Comparison of ENCODE assay signal across 2 cellular contexts in genomic region chr4:40419231-40419912, GRCh38.
TF ChIP-seq lines count a peak whose summit lies in the region.

No MANE protein-coding gene starts in this region.

TF ChIP-seq in A549, 52 proteins besides CTCF, POLR2A, EP300 and RAD21 (continued from another document):
- TF ChIP-seq PBX3 (IDR thresholded peaks at IDR 0.05) (no peak), CHD2 (IDR thresholded peaks at IDR 0.05; ENCODE audit: low read length, partially characterized antibody) (no peak)

TF ChIP-seq in HepG2, 621 proteins besides CTCF, POLR2A, EP300 and RAD21 (continued from another document and continues in another):
- TF ChIP-seq DNMT3B (CRISPR knock-in tag; conservative IDR thresholded peaks at IDR 0.05) = no peak
- TF ChIP-seq XRCC5 (optimal IDR thresholded peaks at IDR 0.05; ENCODE audit: low read length) = no peak
- TF ChIP-seq GFI1 (CRISPR knock-in tag; IDR thresholded peaks at IDR 0.05; ENCODE audit: borderline replicate concordance) = peak; percentile 92
- TF ChIP-seq ZNF550 (CRISPR knock-in tag; IDR thresholded peaks at IDR 0.05; ENCODE audit: borderline replicate concordance) = no peak
- no peak for TF ChIP-seq CERS6 (CRISPR knock-in tag; IDR thresholded peaks at IDR 0.05)
- TF ChIP-seq ZNF720 (CRISPR knock-in tag; IDR thresholded peaks at IDR 0.05) = no peak
- TF ChIP-seq CREB1 (IDR thresholded peaks at IDR 0.05) = no peak
- TF ChIP-seq CREB1 (CRISPR knock-in tag; IDR thresholded peaks at IDR 0.05) = no peak
- TF ChIP-seq DMAP1 (CRISPR knock-in tag; IDR thresholded peaks at IDR 0.05) = no peak
- no peak for TF ChIP-seq ZNF446 (CRISPR knock-in tag; IDR thresholded peaks at IDR 0.05)
- TF ChIP-seq, protein P1, sequence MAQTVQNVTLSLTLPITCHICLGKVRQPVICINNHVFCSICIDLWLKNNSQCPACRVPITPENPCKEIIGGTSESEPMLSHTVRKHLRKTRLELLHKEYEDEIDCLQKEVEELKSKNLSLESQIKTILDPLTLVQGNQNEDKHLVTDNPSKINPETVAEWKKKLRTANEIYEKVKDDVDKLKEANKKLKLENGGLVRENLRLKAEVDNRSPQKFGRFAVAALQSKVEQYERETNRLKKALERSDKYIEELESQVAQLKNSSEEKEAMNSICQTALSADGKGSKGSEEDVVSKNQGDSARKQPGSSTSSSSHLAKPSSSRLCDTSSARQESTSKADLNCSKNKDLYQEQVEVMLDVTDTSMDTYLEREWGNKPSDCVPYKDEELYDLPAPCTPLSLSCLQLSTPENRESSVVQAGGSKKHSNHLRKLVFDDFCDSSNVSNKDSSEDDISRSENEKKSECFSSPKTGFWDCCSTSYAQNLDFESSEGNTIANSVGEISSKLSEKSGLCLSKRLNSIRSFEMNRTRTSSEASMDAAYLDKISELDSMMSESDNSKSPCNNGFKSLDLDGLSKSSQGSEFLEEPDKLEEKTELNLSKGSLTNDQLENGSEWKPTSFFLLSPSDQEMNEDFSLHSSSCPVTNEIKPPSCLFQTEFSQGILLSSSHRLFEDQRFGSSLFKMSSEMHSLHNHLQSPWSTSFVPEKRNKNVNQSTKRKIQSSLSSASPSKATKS (CRISPR knock-in tag; IDR thresholded peaks at IDR 0.05) = peak; percentile 86; the same call in 1 of the 2 replicates
- TF ChIP-seq FOXM1 (CRISPR knock-in tag; IDR thresholded peaks at IDR 0.05) = no peak
- no peak for TF ChIP-seq ZNF33A (CRISPR knock-in tag; IDR thresholded peaks at IDR 0.05; ENCODE audit: borderline replicate concordance)
- TF ChIP-seq NR2F6 (IDR thresholded peaks at IDR 0.05) = no peak
- TF ChIP-seq NR2F6 (CRISPR knock-in tag; IDR thresholded peaks at IDR 0.05) = no peak
- no peak for TF ChIP-seq AGO2 (optimal IDR thresholded peaks at IDR 0.05; ENCODE audit: low read depth, low read length)
- TF ChIP-seq ZBTB49 (CRISPR knock-in tag; IDR thresholded peaks at IDR 0.05; ENCODE audit: borderline replicate concordance) = no peak
- TF ChIP-seq ZXDC (CRISPR knock-in tag; IDR thresholded peaks at IDR 0.05) = no peak
- TF ChIP-seq CHCHD3 (CRISPR knock-in tag; IDR thresholded peaks at IDR 0.05) = no peak
- no peak for TF ChIP-seq NFKB2 (CRISPR knock-in tag; IDR thresholded peaks at IDR 0.05; ENCODE audit: borderline replicate concordance)
- TF ChIP-seq GABPA (IDR thresholded peaks at IDR 0.05; ENCODE audit: low read depth, low read length) = no peak
- no peak for TF ChIP-seq GABPA (CRISPR knock-in tag; IDR thresholded peaks at IDR 0.05; ENCODE audit: low read depth)
- 0 out of 2 replicates have a peak, but pooled peaks have one; percentile 22 for TF ChIP-seq AHR (CRISPR knock-in tag; IDR thresholded peaks at IDR 0.05)
- TF ChIP-seq, protein P2, sequence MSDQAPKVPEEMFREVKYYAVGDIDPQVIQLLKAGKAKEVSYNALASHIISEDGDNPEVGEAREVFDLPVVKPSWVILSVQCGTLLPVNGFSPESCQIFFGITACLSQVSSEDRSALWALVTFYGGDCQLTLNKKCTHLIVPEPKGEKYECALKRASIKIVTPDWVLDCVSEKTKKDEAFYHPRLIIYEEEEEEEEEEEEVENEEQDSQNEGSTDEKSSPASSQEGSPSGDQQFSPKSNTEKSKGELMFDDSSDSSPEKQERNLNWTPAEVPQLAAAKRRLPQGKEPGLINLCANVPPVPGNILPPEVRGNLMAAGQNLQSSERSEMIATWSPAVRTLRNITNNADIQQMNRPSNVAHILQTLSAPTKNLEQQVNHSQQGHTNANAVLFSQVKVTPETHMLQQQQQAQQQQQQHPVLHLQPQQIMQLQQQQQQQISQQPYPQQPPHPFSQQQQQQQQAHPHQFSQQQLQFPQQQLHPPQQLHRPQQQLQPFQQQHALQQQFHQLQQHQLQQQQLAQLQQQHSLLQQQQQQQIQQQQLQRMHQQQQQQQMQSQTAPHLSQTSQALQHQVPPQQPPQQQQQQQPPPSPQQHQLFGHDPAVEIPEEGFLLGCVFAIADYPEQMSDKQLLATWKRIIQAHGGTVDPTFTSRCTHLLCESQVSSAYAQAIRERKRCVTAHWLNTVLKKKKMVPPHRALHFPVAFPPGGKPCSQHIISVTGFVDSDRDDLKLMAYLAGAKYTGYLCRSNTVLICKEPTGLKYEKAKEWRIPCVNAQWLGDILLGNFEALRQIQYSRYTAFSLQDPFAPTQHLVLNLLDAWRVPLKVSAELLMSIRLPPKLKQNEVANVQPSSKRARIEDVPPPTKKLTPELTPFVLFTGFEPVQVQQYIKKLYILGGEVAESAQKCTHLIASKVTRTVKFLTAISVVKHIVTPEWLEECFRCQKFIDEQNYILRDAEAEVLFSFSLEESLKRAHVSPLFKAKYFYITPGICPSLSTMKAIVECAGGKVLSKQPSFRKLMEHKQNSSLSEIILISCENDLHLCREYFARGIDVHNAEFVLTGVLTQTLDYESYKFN (CRISPR knock-in tag; conservative IDR thresholded peaks at IDR 0.05) = 0 out of 2 replicates have a peak, but pooled peaks have one; percentile 23
- no peak for TF ChIP-seq ARID3A (IDR thresholded peaks at IDR 0.05; ENCODE audit: low read depth, low read length)
- no peak for TF ChIP-seq ZNF260 (CRISPR knock-in tag; IDR thresholded peaks at IDR 0.05; ENCODE audit: borderline replicate concordance, low read depth)
- no peak for TF ChIP-seq ATRX (CRISPR knock-in tag; IDR thresholded peaks at IDR 0.05; ENCODE audit: borderline replicate concordance)
- 0 out of 2 replicates have a peak, but pooled peaks have one; percentile 15 for TF ChIP-seq HIVEP1 (CRISPR knock-in tag; IDR thresholded peaks at IDR 0.05)
- TF ChIP-seq MAF1 (CRISPR knock-in tag; IDR thresholded peaks at IDR 0.05; ENCODE audit: borderline replicate concordance) = no peak
- TF ChIP-seq, protein P3, sequence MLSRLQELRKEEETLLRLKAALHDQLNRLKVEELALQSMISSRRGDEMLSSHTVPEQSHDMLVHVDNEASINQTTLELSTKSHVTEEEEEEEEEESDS (CRISPR knock-in tag; IDR thresholded peaks at IDR 0.05; ENCODE audit: borderline replicate concordance) = no peak
- no peak for TF ChIP-seq KDM3A (CRISPR knock-in tag; IDR thresholded peaks at IDR 0.05; ENCODE audit: low read depth)
- peak; percentile 66 for TF ChIP-seq HNF4G (IDR thresholded peaks at IDR 0.05; ENCODE audit: borderline replicate concordance, low read depth, low read length)
- no peak for TF ChIP-seq HNF4G (CRISPR knock-in tag; IDR thresholded peaks at IDR 0.05; ENCODE audit: borderline replicate concordance, low read depth)
- TF ChIP-seq ZNF644 (CRISPR knock-in tag; IDR thresholded peaks at IDR 0.05; ENCODE audit: low read depth) = 0 out of 2 replicates have a peak, but pooled peaks have one; percentile 9
- TF ChIP-seq CBX2 (IDR thresholded peaks at IDR 0.05; ENCODE audit: low read depth, low read length) = no peak
- TF ChIP-seq CBX2 (CRISPR knock-in tag; IDR thresholded peaks at IDR 0.05; ENCODE audit: low read depth) = no peak
- TF ChIP-seq ELF4 (CRISPR knock-in tag; IDR thresholded peaks at IDR 0.05; ENCODE audit: borderline replicate concordance) = no peak
- TF ChIP-seq KLF15 (CRISPR knock-in tag; IDR thresholded peaks at IDR 0.05; ENCODE audit: borderline replicate concordance) = no peak
- TF ChIP-seq FOSL1 (CRISPR knock-in tag; IDR thresholded peaks at IDR 0.05; ENCODE audit: borderline replicate concordance) = no peak
- TF ChIP-seq SOX6 (IDR thresholded peaks at IDR 0.05) = no peak
- TF ChIP-seq SOX6 (CRISPR knock-in tag; IDR thresholded peaks at IDR 0.05) = 0 out of 2 replicates have a peak, but pooled peaks have one; percentile 12
- 0 out of 2 replicates have a peak, but pooled peaks have one; percentile 1 for TF ChIP-seq ZFX (CRISPR knock-in tag; IDR thresholded peaks at IDR 0.05; ENCODE audit: low read depth)
- TF ChIP-seq ISX (CRISPR knock-in tag; conservative IDR thresholded peaks at IDR 0.05) = no peak
- TF ChIP-seq HMG20A (CRISPR knock-in tag; IDR thresholded peaks at IDR 0.05; ENCODE audit: borderline replicate concordance) = peak; percentile 47; the same call in 1 of the 2 replicates
- TF ChIP-seq ZNF350 (CRISPR knock-in tag; IDR thresholded peaks at IDR 0.05; ENCODE audit: borderline replicate concordance, low read depth) = no peak
- TF ChIP-seq MTF2 (CRISPR knock-in tag; IDR thresholded peaks at IDR 0.05; ENCODE audit: borderline replicate concordance) = no peak
- TF ChIP-seq TBX2 (CRISPR knock-in tag; IDR thresholded peaks at IDR 0.05; ENCODE audit: borderline replicate concordance) = no peak
- TF ChIP-seq ZNF224 (CRISPR knock-in tag; IDR thresholded peaks at IDR 0.05) = 0 out of 2 replicates have a peak, but pooled peaks have one; percentile 66
- no peak for TF ChIP-seq NBN (conservative IDR thresholded peaks at IDR 0.05)
- TF ChIP-seq E2F5 (CRISPR knock-in tag; conservative IDR thresholded peaks at IDR 0.05) = no peak
- no peak for TF ChIP-seq MXI1 (IDR thresholded peaks at IDR 0.05; ENCODE audit: borderline replicate concordance, low read depth, low read length)
